ENCODE assay signal across 22 cellular contexts in the genomic region with DNA sequence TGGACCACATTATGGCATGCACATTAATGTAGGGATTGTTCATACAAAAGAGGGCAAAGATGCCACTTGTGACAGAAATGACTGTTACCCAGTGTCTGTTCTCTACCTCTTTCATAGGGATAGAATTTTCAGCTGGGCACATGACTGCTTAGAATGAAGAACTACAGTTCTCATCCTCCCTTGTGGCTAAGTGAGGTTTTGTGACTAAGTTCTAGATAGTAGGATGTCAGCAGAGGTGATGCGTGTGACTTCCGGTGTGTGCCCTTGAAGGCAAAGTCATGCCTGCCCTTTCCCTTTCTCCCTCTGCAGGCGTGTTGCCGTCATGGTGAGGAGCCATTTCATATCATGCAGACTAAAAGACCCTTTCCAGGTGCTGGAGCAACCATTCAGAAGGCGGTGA.
DNase-seq lines count a peak whose midpoint lies in the region; ATAC-seq, FAIRE-seq and TF ChIP-seq lines count a peak whose summit lies in the region.
"Had no signal": no experiment of that assay in that cellular context is flagged by ENCODE, and none has a peak within 500 bp of the region (broad histone marks: within the 10 kb centered on the region; RNA-seq: fewer than 3 reads in every experiment).

No MANE protein-coding gene starts in this region.

- DNase-seq in GM12864 (ENCODE audit: low read depth) (peak; percentile 25), GM12892 (ENCODE audit: insufficient read length) (no peak), ascending aorta (ENCODE audit: low spot score in 2 of 2) (no peak), GM19238 (ENCODE audit: insufficient read length, low spot score) (no peak)
- no peak for DNase-seq in stimulated activated CD8-positive, alpha-beta memory T cell treated with anti-CD3 and anti-CD28 coated beads, Interleukin-4, amount 100 ng/mL, for 48 hours
- DNase-seq: activated B cell treated with CpG ODN at 0.5 μM for 24 hours; activated effector memory CD4-positive, alpha-beta T cell treated with Interleukin-2 at 50 U/mL for 16 hours; adrenal gland; DMS53; GF-D8; MV-4-11; NCI-H1930; nephron progenitor cell; stimulated activated CD4-positive, alpha-beta T cell treated with anti-CD3 and anti-CD28 coated beads, Interleukin-1b, Interleukin-23, amount 100 ng/mL, for 48 hours; stimulated activated naive CD8-positive, alpha-beta T cell treated with anti-CD3 and anti-CD28 coated beads, Interleukin-15, amount 100 ng/mL, for 72 hours had no signal

- H3K4me3 ChIP-seq in GM12864 (ENCODE audit: low read depth, low read length) (no peak overlapping the region), ascending aorta (no peak overlapping the region)
- H3K4me3 ChIP-seq: adrenal gland, tibial nerve had no signal

- H3K36me3 ChIP-seq in ascending aorta: no peaks in the 10 kb centered on the region
- H3K36me3 ChIP-seq: adrenal gland, tibial nerve had no signal

- TF ChIP-seq CTCF in GM12864 (IDR thresholded peaks at IDR 0.05; ENCODE audit: low read depth, low read length, missing control alignments) (peak; percentile 26), ascending aorta (IDR thresholded peaks at IDR 0.05) (no peak)

- peak; percentile 87 for FAIRE-seq in GM12892 (lab: Jason Lieb, UNC)
- FAIRE-seq: endometrium, RCC 7860 had no signal

- H3K27ac ChIP-seq in ascending aorta: peak overlapping the region; percentile 35 to 80
- H3K27ac ChIP-seq: adrenal gland, KMS-11, tibial nerve had no signal

- intact Hi-C loops in ascending aorta (cut with DNase I): no loop called here

- H3K9me3 ChIP-seq in ascending aorta: no peaks in the 10 kb centered on the region
- H3K9me3 ChIP-seq: adrenal gland, tibial nerve had no signal

- TF ChIP-seq POLR2A in GM12892 (IDR thresholded peaks at IDR 0.05; ENCODE audit: low read depth, low read length): no peak

- peaks cover 4 to 32% of the 10 kb centered on the region in 2 donors for H3K4me1 ChIP-seq in ascending aorta

- no peaks in the 10 kb centered on the region for H3K27me3 ChIP-seq in ascending aorta
- H3K27me3 ChIP-seq: adrenal gland, tibial nerve had no signal

- peak; percentile 64 for ATAC-seq in HG03442 (IDR thresholded peaks at IDR 0.05; ENCODE audit: unreplicated experiment)
- no peak for ATAC-seq in HG03378 (IDR thresholded peaks at IDR 0.05; ENCODE audit: unreplicated experiment)
- ATAC-seq: SK-N-SH treated with all-trans-retinoic acid at 6 μM for 48 hours; stimulated activated naive CD8-positive, alpha-beta T cell treated with anti-CD3 and anti-CD28 coated beads, Interleukin-15, amount 100 ng/mL, for 72 hours had no signal
